ENCODE assay signal across 24 cellular contexts in genomic region chr9:126062158-126062929, GRCh38.
"Had no signal": no experiment of that assay in that cellular context is flagged by ENCODE, and none has a peak within 500 bp of the region (broad histone marks: within the 10 kb centered on the region; RNA-seq: fewer than 3 reads in every experiment).

No MANE protein-coding gene starts in this region.

- H2AFZ ChIP-seq: parathyroid adenoma had no signal

- H3K27ac ChIP-seq: colonic mucosa, foreskin keratinocyte, left ventricle myocardium inferior, parathyroid adenoma, prostate gland, right lobe of liver, stomach, thoracic aorta, transverse colon had no signal

- H3K36me3 ChIP-seq: colonic mucosa, left ventricle myocardium inferior, prostate gland, right lobe of liver, stomach, thoracic aorta, transverse colon had no signal

- H3K9me3 ChIP-seq: colonic mucosa, prostate gland, right lobe of liver, thoracic aorta, transverse colon had no signal

- H3K9ac ChIP-seq: parathyroid adenoma had no signal

- DNase-seq: colonic mucosa; effector CD4-positive, alpha-beta T cell; endodermal cell; erythroblast; foreskin keratinocyte; immature natural killer cell; left cardiac atrium; left ventricle myocardium inferior; mesendoderm; naive B cell; stimulated activated CD4-positive, alpha-beta T cell treated with anti-CD3 and anti-CD28 coated beads, Interleukin-2, amount 100 ng/mL, for 24 hours; stimulated activated naive CD4-positive, alpha-beta T cell; stomach; substantia nigra; transverse colon had no signal

- H3K79me2 ChIP-seq: parathyroid adenoma had no signal

- H3K27me3 ChIP-seq: colonic mucosa, right lobe of liver had no signal

- FAIRE-seq: endothelial cell of umbilical vein, keratinocyte, urothelium cell line had no signal

- H3K36me3 Mint-ChIP-seq: immature natural killer cell, naive B cell had no signal

- ATAC-seq: foreskin keratinocyte, left cardiac atrium, right lobe of liver had no signal

- H3K9me3 Mint-ChIP-seq: endodermal cell, immature natural killer cell had no signal

- H3K4me3 ChIP-seq: colonic mucosa, left ventricle myocardium inferior, lung, prostate gland, right lobe of liver, stomach, thoracic aorta, transverse colon had no signal

- H3K4me3 Mint-ChIP-seq: endodermal cell, immature natural killer cell, nephron had no signal

- H3K27ac Mint-ChIP-seq: endodermal cell, immature natural killer cell, naive B cell, nephron had no signal

- H3K4me1 ChIP-seq: colonic mucosa, foreskin keratinocyte, left ventricle myocardium inferior, parathyroid adenoma, prostate gland, right lobe of liver had no signal

- H3K4me1 Mint-ChIP-seq: immature natural killer cell had no signal
